ENCODE assay signal across 11 cellular contexts in the genomic region with DNA sequence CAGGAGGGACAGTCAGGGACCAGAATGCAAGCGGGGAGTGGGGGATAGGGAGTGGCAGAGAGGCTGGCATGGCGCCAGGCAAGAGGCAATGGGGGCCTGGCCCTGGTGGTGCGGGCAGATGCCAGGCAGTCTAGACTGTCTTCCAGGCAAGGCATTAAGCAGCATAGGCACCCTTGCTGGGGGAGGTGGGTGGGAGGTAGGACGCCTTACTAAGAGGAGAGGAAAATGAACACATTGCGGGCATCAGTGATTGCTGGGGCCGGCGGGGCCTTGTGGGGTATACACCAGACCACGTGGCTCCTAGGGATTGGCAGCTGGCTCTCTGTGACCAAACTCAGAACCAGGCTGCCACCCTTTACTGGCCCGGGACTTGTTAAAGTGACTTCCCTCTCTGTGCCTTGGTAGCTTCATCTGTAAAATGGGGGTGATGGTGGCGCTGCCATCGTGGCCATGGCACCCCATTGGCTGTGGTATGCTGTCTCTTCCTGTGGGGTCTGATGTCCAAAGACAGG. TPM values are rescaled to one million over a fixed set of nuclear protein-coding genes. Genes with fewer than 3 reads are reported as not detected.
DNase-seq lines count a peak whose midpoint lies in the region; ATAC-seq, FAIRE-seq and TF ChIP-seq lines count a peak whose summit lies in the region.
"Had no signal": no experiment of that assay in that cellular context is flagged by ENCODE, and none has a peak within 500 bp of the region (broad histone marks: within the 10 kb centered on the region; RNA-seq: fewer than 3 reads in every experiment).

No MANE protein-coding gene starts in this region.

- H3K36me3 ChIP-seq in Caco-2 (ENCODE audit: control insufficient read depth, insufficient read depth, low read length) (no peaks in the 10 kb centered on the region), gastroesophageal sphincter (peaks cover 0 to 40% of the 10 kb centered on the region in 2 donors)

- H3K36me3 Mint-ChIP-seq in Caco-2 (ENCODE audit: insufficient read depth, unreplicated experiment) (peaks cover 56% of the 10 kb centered on the region), naive B cell (peaks cover 3 to 4% of the 10 kb centered on the region in 2 donors)
- peaks cover 19% of the 10 kb centered on the region for H3K36me3 Mint-ChIP-seq in activated naive CD8-positive, alpha-beta T cell treated with anti-CD3 and anti-CD28 coated beads, Interleukin-2, amount 50 U/mL, for 24 hours (ENCODE audit: low read depth)

- no peak for TF ChIP-seq CTCF in A549 (IDR thresholded peaks at IDR 0.05)
- TF ChIP-seq CTCF in Caco-2 (IDR thresholded peaks at IDR 0.05; ENCODE audit: insufficient read depth in 1 of 2, low read depth in 1 of 2, low read length in 1 of 2, severe bottlenecking in 1 of 2, unreplicated experiment in 1 of 2): no peak
- TF ChIP-seq CTCF in gastroesophageal sphincter (IDR thresholded peaks at IDR 0.05): no peak

- H3K27me3 Mint-ChIP-seq in Caco-2 (ENCODE audit: insufficient read depth, unreplicated experiment) (no peaks in the 10 kb centered on the region), naive B cell (no peaks in the 10 kb centered on the region)
- H3K27me3 Mint-ChIP-seq in activated naive CD8-positive, alpha-beta T cell treated with anti-CD3 and anti-CD28 coated beads, Interleukin-2, amount 50 U/mL, for 24 hours: no peaks in the 10 kb centered on the region

- no peak overlapping the region for H3K4me3 Mint-ChIP-seq in Caco-2 (ENCODE audit: unreplicated experiment)
- H3K4me3 Mint-ChIP-seq in activated naive CD8-positive, alpha-beta T cell treated with anti-CD3 and anti-CD28 coated beads, Interleukin-2, amount 50 U/mL, for 24 hours: no peak overlapping the region
- H3K4me3 Mint-ChIP-seq in naive B cell: peak overlapping the region in 5 of 8 donors; percentile 47 to 81 (median 68)

- ATAC-seq in A549 (peak in 1 of 2 experiments; percentile 45; a peak in 3 of 6 replicates), naive B cell (ENCODE audit: low read depth in 2 of 2) (no peak), gastroesophageal sphincter (no peak), HG02610 (IDR thresholded peaks at IDR 0.05; ENCODE audit: unreplicated experiment) (no peak)
- no peak for ATAC-seq in activated naive CD8-positive, alpha-beta T cell treated with anti-CD3 and anti-CD28 coated beads, Interleukin-2, amount 50 U/mL, for 24 hours

- H3K9me3 ChIP-seq in A549: no peaks in the 10 kb centered on the region
- H3K9me3 ChIP-seq in Caco-2: no peaks in the 10 kb centered on the region
- H3K9me3 ChIP-seq in gastroesophageal sphincter: no peaks in the 10 kb centered on the region

- no TSS peak for BruUV-seq in Caco-2 (replicated peaks; lab: Mats Ljungman, UMichigan)

- no peak for DNase-seq in A549 (ENCODE audit: low read depth in 1 of 2, low spot score in 1 of 2)
- DNase-seq in Caco-2: no peak
- DNase-seq in activated naive CD8-positive, alpha-beta T cell treated with anti-CD3 and anti-CD28 coated beads, Interleukin-2, amount 50 U/mL, for 24 hours: no peak
- no peak for DNase-seq in naive B cell
- DNase-seq in foreskin melanocyte: no peak
- no peak for DNase-seq in ureter (ENCODE audit: low spot score)
- DNase-seq: activated effector memory CD4-positive, alpha-beta T cell treated with Interleukin-2 at 50 U/mL for 16 hours; NCI-H1092 treated with DMSO at 0.1 percent for 48 hours; stimulated activated CD8-positive, alpha-beta memory T cell treated with anti-CD3 and anti-CD28 coated beads, Interleukin-4, amount 100 ng/mL, for 48 hours had no signal

- no peak for TF ChIP-seq POLR2A in A549 (IDR thresholded peaks at IDR 0.05; ENCODE audit: low read length)
- TF ChIP-seq POLR2A in gastroesophageal sphincter (IDR thresholded peaks at IDR 0.05): no peak

- CTCF ChIA-PET in A549 (lab: Yijun Ruan, JAX) (interaction anchor here (1.1 kb wide), 1 partner anchor 66 kb away, joined by 3 read pairs; no protein-coding TSS in a partner anchor), Caco-2 (lab: Charles Lee) (no interaction called here)

- TF ChIP-seq RAD21 in A549 (conservative IDR thresholded peaks at IDR 0.05 in 1 of 2, IDR thresholded peaks at IDR 0.05 in 1 of 2): no peak

- intact Hi-C loops in Caco-2 (cut with micrococcal nuclease; ENCODE audit: unreplicated experiment): no loop called here

- no peak overlapping the region for H3K4me3 ChIP-seq in A549
- H3K4me3 ChIP-seq in Caco-2 (ENCODE audit: low read depth, low read length): no peak overlapping the region
- no peak overlapping the region for H3K4me3 ChIP-seq in gastroesophageal sphincter

- TF ChIP-seq EP300 in A549 (IDR thresholded peaks at IDR 0.05) (no peak), gastroesophageal sphincter (IDR thresholded peaks at IDR 0.05) (no peak)

- peak overlapping the region; percentile 59 for H3K4me2 ChIP-seq in A549

- POLR2A ChIA-PET in A549 (lab: Yijun Ruan, JAX) (no interaction called here), Caco-2 (lab: Charles Lee) (no interaction called here)

- H3K27ac Mint-ChIP-seq in Caco-2 (ENCODE audit: unreplicated experiment) (peak overlapping the region; percentile 64), naive B cell (peak overlapping the region in 5 of 6 donors; percentile 93 to 97 (median 95))
- H3K27ac Mint-ChIP-seq in activated naive CD8-positive, alpha-beta T cell treated with anti-CD3 and anti-CD28 coated beads, Interleukin-2, amount 50 U/mL, for 24 hours: peak overlapping the region; percentile 56

- H3K9me3 Mint-ChIP-seq in Caco-2 (ENCODE audit: unreplicated experiment) (no peaks in the 10 kb centered on the region), naive B cell (no peaks in the 10 kb centered on the region)
- no peaks in the 10 kb centered on the region for H3K9me3 Mint-ChIP-seq in activated naive CD8-positive, alpha-beta T cell treated with anti-CD3 and anti-CD28 coated beads, Interleukin-2, amount 50 U/mL, for 24 hours

- no peaks in the 10 kb centered on the region for H3K27me3 ChIP-seq in Caco-2 (replicated peaks; ENCODE audit: control insufficient read depth, insufficient read depth, low read length)
- H3K27me3 ChIP-seq in gastroesophageal sphincter: no peaks in the 10 kb centered on the region

- H3K4me1 Mint-ChIP-seq in Caco-2 (ENCODE audit: low read depth, unreplicated experiment) (peaks cover 6% of the 10 kb centered on the region), naive B cell (peaks cover 59 to 87% (median 75%) of the 10 kb centered on the region in 3 donors)
- H3K4me1 Mint-ChIP-seq in activated naive CD8-positive, alpha-beta T cell treated with anti-CD3 and anti-CD28 coated beads, Interleukin-2, amount 50 U/mL, for 24 hours: peaks cover 57% of the 10 kb centered on the region

- 43% methylated on average over 9 of the region's 11 CpGs for WGBS in A549 (ENCODE audit: missing lambda C conversion rate)
- WGBS in gastroesophageal sphincter (ENCODE audit: low coverage in 1 of 2), 2 donors: 70 to 79% methylated on average over 5 to 11 of the region's 11 CpGs

- H3K4me1 ChIP-seq in A549: peaks cover 77% of the 10 kb centered on the region
- H3K4me1 ChIP-seq in Caco-2: peaks cover 15% of the 10 kb centered on the region
- peaks cover 0 to 92% (median 37%) of the 10 kb centered on the region in 3 donors for H3K4me1 ChIP-seq in gastroesophageal sphincter

- peak overlapping the region; percentile 66 to 89 for H3K27ac ChIP-seq in A549
- H3K27ac ChIP-seq in gastroesophageal sphincter: peak overlapping the region in 1 of 4 donors; percentile 35

- FAIRE-seq in A549 (lab: Jason Lieb, UNC): no peak

TF ChIP-seq in A549, 52 proteins besides CTCF, POLR2A, EP300 and RAD21:
- TF ChIP-seq SREBF2 (IDR thresholded peaks at IDR 0.05): no peak
- TF ChIP-seq KDM1A (IDR thresholded peaks at IDR 0.05; ENCODE audit: low read depth): peak; percentile 66; the same call in 1 of the 2 replicates
- no peak for TF ChIP-seq SMC3 (IDR thresholded peaks at IDR 0.05)
TF ChIP-seq in A549: peak in this region for 1.

RNA-seq across cellular contexts. Expression of a gene that starts 46.0 kb away (rescaled TPM):
- polyA plus RNA-seq in A549 (2011; rRNA removed) (32.9 and 52.4 TPM in 2 replicates), A549 (2017; fragmentation: RNase III; extraction: RNeasy Plus Mini Kit Qiagen cat#74134 plus additional on column Dnase treatment) (55.8 to 58.5 TPM (median 57.3 TPM) in 3 replicates), naive B cell (ENCODE audit: low read depth in 6 of 6) (100 to 1,000 TPM in 1 of 6 donors, 10 to 100 TPM in 5; 53.6 to 111 (median 63.0) TPM)
- 32.5 and 44.3 TPM in 2 replicates for polyA plus RNA-seq in A549 (2012; cell fraction: cytosol; rRNA removed)
- 83.5 and 91.5 TPM in 2 replicates for polyA plus RNA-seq in A549 (2012; cell fraction: nucleus; rRNA removed)
- 128 and 145 TPM in 2 replicates for polyA minus RNA-seq in A549 (2011; rRNA and poly(A)+ RNA removed)
- total RNA-seq in Caco-2 (2022) (137 and 138 TPM in 2 replicates), gastroesophageal sphincter (100 to 1,000 TPM in 2 of 4 donors, 10 to 100 TPM in 2; 79.1 to 115 (median 96.8) TPM), ureter (352 TPM)

Comparison
In these comparisons a context has a peak if more than half of its experiments do, and no peak if none do; other contexts are left out.
1. H3K4me3 Mint-ChIP-seq: peak in naive B cell (5 of 8); none in Caco-2 (single experiment) and activated naive CD8-positive, alpha-beta T cell treated with anti-CD3 and anti-CD28 coated beads, Interleukin-2, amount 50 U/mL, for 24 hours (single experiment).
2. Peak in every context shown above with its lines, with median percentiles within 50 percentile points of each other: H3K27ac Mint-ChIP-seq.